Comparison of ENCODE assay signal across 18 cellular contexts in genomic region chr22:47610281-47610680, GRCh38.
"Had no signal": no experiment of that assay in that cellular context is flagged by ENCODE, and none has a peak within 500 bp of the region (broad histone marks: within the 10 kb centered on the region; RNA-seq: fewer than 3 reads in every experiment).

No MANE protein-coding gene starts in this region.

- H3K4me3 Mint-ChIP-seq: dendritic cell treated with granulocyte-macrophage colony-stimulating factor and Interleukin-4, amounts not matched to agents 40 ng/mL and 50 ng/mL, for 4 days; effector memory CD8-positive, alpha-beta T cell; naive thymus-derived CD8-positive, alpha-beta T cell; stimulated activated naive CD8-positive, alpha-beta T cell treated with anti-CD3 and anti-CD28 coated beads, Interleukin-15, Interleukin-2, amounts not matched to agents 100 ng/mL and 50 ng/mL, for 24 hours had no signal

- H3K27ac Mint-ChIP-seq: dendritic cell treated with granulocyte-macrophage colony-stimulating factor and Interleukin-4, amounts not matched to agents 40 ng/mL and 50 ng/mL, for 4 days; effector memory CD8-positive, alpha-beta T cell; naive thymus-derived CD8-positive, alpha-beta T cell; stimulated activated naive CD8-positive, alpha-beta T cell treated with anti-CD3 and anti-CD28 coated beads, Interleukin-15, Interleukin-2, amounts not matched to agents 100 ng/mL and 50 ng/mL, for 24 hours had no signal

- H3K4me3 ChIP-seq: esophagus muscularis mucosa, gastrocnemius medialis, heart right ventricle, mucosa of descending colon, ovary, testis, tibial nerve had no signal

- H3K4me1 Mint-ChIP-seq: naive thymus-derived CD8-positive, alpha-beta T cell had no signal

- H3K9me3 Mint-ChIP-seq: dendritic cell treated with granulocyte-macrophage colony-stimulating factor and Interleukin-4, amounts not matched to agents 40 ng/mL and 50 ng/mL, for 4 days; stimulated activated naive CD8-positive, alpha-beta T cell treated with anti-CD3 and anti-CD28 coated beads, Interleukin-15, Interleukin-2, amounts not matched to agents 100 ng/mL and 50 ng/mL, for 24 hours had no signal

- H3K27me3 Mint-ChIP-seq: dendritic cell treated with granulocyte-macrophage colony-stimulating factor and Interleukin-4, amounts not matched to agents 40 ng/mL and 50 ng/mL, for 4 days; progenitor cell of endocrine pancreas; stimulated activated naive CD8-positive, alpha-beta T cell treated with anti-CD3 and anti-CD28 coated beads, Interleukin-15, Interleukin-2, amounts not matched to agents 100 ng/mL and 50 ng/mL, for 24 hours had no signal

- H3K9me3 ChIP-seq: gastrocnemius medialis, mucosa of descending colon, ovary, testis had no signal

- H3K36me3 Mint-ChIP-seq: naive thymus-derived CD8-positive, alpha-beta T cell had no signal

- DNase-seq: effector memory CD8-positive, alpha-beta T cell; gastrocnemius medialis; heart right ventricle; hypothalamus; mucosa of descending colon; naive thymus-derived CD8-positive, alpha-beta T cell; ovary; right cardiac atrium; small intestine; stimulated activated CD4-positive, alpha-beta T cell treated with anti-CD3 and anti-CD28 coated beads, Interleukin-2, amount 100 ng/mL, for 48 hours; testis had no signal

- H3K27me3 ChIP-seq: gastrocnemius medialis, ovary, testis, tibial nerve had no signal

- H3K27ac ChIP-seq: epithelial cell of prostate, esophagus muscularis mucosa, gastrocnemius medialis, heart right ventricle, ovary, testis, tibial nerve had no signal

- ATAC-seq: effector memory CD8-positive, alpha-beta T cell; gastrocnemius medialis; heart right ventricle; left lobe of liver; mucosa of descending colon; naive thymus-derived CD8-positive, alpha-beta T cell had no signal

- H3K36me3 ChIP-seq: esophagus muscularis mucosa, gastrocnemius medialis, heart right ventricle, ovary, tibial nerve had no signal

- H3K4me1 ChIP-seq: esophagus muscularis mucosa, gastrocnemius medialis, heart right ventricle, testis, tibial nerve had no signal
